ENCODE assay signal across 8 cellular contexts in the genomic region with DNA sequence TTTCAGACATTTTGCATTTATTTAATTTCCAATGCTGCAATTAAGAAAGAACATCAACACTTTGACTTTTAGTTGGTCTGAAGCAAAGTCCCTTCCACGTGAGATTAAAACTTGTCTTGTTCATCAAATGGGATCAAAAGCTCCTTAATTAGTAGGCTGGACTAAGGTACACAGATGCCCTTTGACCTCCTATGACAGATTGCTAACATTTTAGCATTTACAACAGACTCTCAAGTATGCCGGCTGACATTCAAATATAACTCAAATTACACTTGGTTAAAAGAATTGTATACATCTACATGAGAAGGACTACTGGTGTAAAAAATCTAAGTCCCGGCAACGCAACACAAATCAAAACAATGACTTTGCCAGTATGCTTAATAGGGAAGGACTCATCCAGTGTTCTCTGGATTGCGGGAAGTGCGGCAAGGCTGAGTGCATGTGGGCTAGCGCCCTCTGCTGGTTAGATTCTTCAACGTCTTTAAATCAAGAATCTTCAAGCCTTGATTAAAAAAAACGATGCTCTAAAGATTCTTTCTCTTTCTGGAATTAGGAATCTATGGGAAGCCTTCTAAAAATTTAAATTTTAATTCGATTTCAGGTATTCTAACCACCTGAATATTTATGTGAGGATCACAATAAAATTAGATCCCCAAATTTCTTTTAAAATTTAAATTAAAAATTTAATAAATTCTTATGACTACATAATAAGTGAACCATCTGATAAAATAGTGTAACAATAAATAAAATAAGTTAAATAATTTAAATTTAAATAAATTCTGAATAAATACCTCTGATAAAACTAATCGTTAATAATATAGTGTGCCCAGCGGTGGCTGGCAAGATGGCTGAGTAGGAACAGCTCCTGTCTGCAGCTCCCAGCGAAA.
DNase-seq lines count a peak whose midpoint lies in the region; ATAC-seq and FAIRE-seq lines count a peak whose summit lies in the region.

No MANE protein-coding gene starts in this region.

- H3K4me1 Mint-ChIP-seq in memory B cell, result no peaks in the 10 kb centered on the region

- ATAC-seq in HG03378 (IDR thresholded peaks at IDR 0.05; ENCODE audit: unreplicated experiment) (peak; percentile 65), memory B cell (ENCODE audit: low read depth) (no peak)
- ATAC-seq in stimulated activated naive CD8-positive, alpha-beta T cell treated with anti-CD3 and anti-CD28 coated beads, Interleukin-15, Interleukin-2, amounts not matched to agents 100 U/mL and 50 U/mL, for 24 hours, result no peak

- H3K27ac Mint-ChIP-seq in memory B cell, result no peak overlapping the region

- H3K9me3 Mint-ChIP-seq in memory B cell, result peaks cover 2% of the 10 kb centered on the region

- DNase-seq in activated gamma-delta T cell treated with Interleukin-2 at 50 U/mL for 16 hours (peak; percentile 31), activated gamma-delta T cell (lab: John Stamatoyannopoulos, UW) (no peak), NCI-H446 treated with DMSO at 0.1 percent for 48 hours (lab: John Stamatoyannopoulos, UW) (peak; percentile 73), memory B cell (ENCODE audit: low spot score in 2 of 2) (peak; percentile 11 to 20)
- peak; percentile 49 for DNase-seq in activated CD4-positive, alpha-beta T cell treated with anti-CD3 and anti-CD28 coated beads for 48 hours
- peak; percentile 49 for DNase-seq in stimulated activated naive CD8-positive, alpha-beta T cell treated with anti-CD3 and anti-CD28 coated beads, Interleukin-15, Interleukin-2, amounts not matched to agents 100 U/mL and 50 U/mL, for 24 hours

- peak; percentile 88 for FAIRE-seq in endometrium (lab: Jason Lieb, UNC)

- no peaks in the 10 kb centered on the region for H3K36me3 Mint-ChIP-seq in memory B cell

- no peak overlapping the region for H3K4me3 Mint-ChIP-seq in memory B cell

- H3K27me3 Mint-ChIP-seq in memory B cell, result no peaks in the 10 kb centered on the region
